ENCODE assay signal across 19 cellular contexts in the genomic region with DNA sequence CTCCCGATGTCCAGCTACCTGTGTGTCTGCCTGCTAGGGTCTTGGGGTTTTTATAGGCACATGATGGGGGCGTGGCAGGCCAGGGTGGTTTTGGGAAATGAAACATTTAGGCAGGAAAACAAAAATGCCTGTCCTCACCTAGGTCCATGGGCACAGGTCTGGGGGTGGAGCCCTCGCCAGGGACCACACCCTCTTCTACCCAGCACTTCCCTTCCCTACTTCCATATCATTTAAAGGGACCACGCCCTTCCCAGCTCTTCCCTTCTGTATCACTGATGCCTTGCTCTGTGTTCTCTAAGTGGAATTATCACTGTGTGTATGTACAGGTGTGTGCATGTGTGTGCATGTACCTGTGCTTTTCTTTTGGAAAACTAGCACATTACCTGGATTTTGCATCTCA. TPM values are rescaled to one million over a fixed set of nuclear protein-coding genes. Genes with fewer than 3 reads are reported as not detected.
A peak's percentile ranks its signal among the peaks of the same experiment; 100 is the strongest.
DNase-seq lines count a peak whose midpoint lies in the region; ATAC-seq and TF ChIP-seq lines count a peak whose summit lies in the region.
"Had no signal": no experiment of that assay in that cellular context is flagged by ENCODE, and none has a peak within 500 bp of the region (broad histone marks: within the 10 kb centered on the region; RNA-seq: fewer than 3 reads in every experiment).

No MANE protein-coding gene starts in this region.

- no peaks in the 10 kb centered on the region for H3K9me3 ChIP-seq in colonic mucosa
- no peaks in the 10 kb centered on the region for H3K9me3 ChIP-seq in mucosa of descending colon
- H3K9me3 ChIP-seq in tibial nerve, result no peaks in the 10 kb centered on the region
- H3K9me3 ChIP-seq in testis, result no peaks in the 10 kb centered on the region
- H3K9me3 ChIP-seq: BLaER1 had no signal

- no peak for TF ChIP-seq EP300 in tibial nerve (IDR thresholded peaks at IDR 0.05)

- H3K36me3 ChIP-seq in colonic mucosa (no peaks in the 10 kb centered on the region), mucosa of descending colon (ENCODE audit: low read depth) (no peaks in the 10 kb centered on the region), tibial nerve (no peaks in the 10 kb centered on the region), testis (ENCODE audit: low read depth, missing control alignments) (no peaks in the 10 kb centered on the region)
- H3K36me3 ChIP-seq: BLaER1 had no signal

- H3K9ac ChIP-seq in colonic mucosa (ENCODE audit: low read depth in 2 of 2, low read length in 2 of 2), result no peak overlapping the region
- H3K9ac ChIP-seq: BLaER1 had no signal

- 80 to 84% methylated on average over 4 of the region's 4 CpGs for WGBS in tibial nerve, 2 donors
- WGBS in testis, 2 donors, result 56 to 68% methylated on average over 4 of the region's 4 CpGs

- H3K27ac ChIP-seq in colonic mucosa (no peak overlapping the region), tibial nerve (no peak overlapping the region), testis (no peak overlapping the region)
- H3K27ac ChIP-seq: 22Rv1, BLaER1 had no signal

- no peaks in the 10 kb centered on the region for H3K9me3 Mint-ChIP-seq in activated naive CD4-positive, alpha-beta T cell treated with anti-CD3 and anti-CD28 coated beads, Interleukin-2, amount 50 U/mL, for 72 hours
- H3K9me3 Mint-ChIP-seq: CD4-positive, alpha-beta memory T cell had no signal

- H3K4me3 ChIP-seq in colonic mucosa (no peak overlapping the region), mucosa of descending colon (no peak overlapping the region), tibial nerve (no peak overlapping the region), testis (no peak overlapping the region)
- H3K4me3 ChIP-seq: BLaER1 had no signal

- H3K27me3 ChIP-seq in colonic mucosa (no peaks in the 10 kb centered on the region), tibial nerve (no peaks in the 10 kb centered on the region), testis (no peaks in the 10 kb centered on the region)
- H3K27me3 ChIP-seq: BLaER1 had no signal

- H3K4me1 ChIP-seq in colonic mucosa (no peaks in the 10 kb centered on the region), mucosa of descending colon (ENCODE audit: low read depth) (peaks cover 6% of the 10 kb centered on the region), tibial nerve (no peaks in the 10 kb centered on the region), testis (no peaks in the 10 kb centered on the region)
- H3K4me1 ChIP-seq: BLaER1 had no signal

- TF ChIP-seq POLR2A in tibial nerve (IDR thresholded peaks at IDR 0.05), result no peak
- TF ChIP-seq POLR2A in testis (IDR thresholded peaks at IDR 0.05), result no peak

- no peak for TF ChIP-seq CTCF in colonic mucosa (IDR thresholded peaks at IDR 0.05)
- TF ChIP-seq CTCF in mucosa of descending colon (IDR thresholded peaks at IDR 0.05), result no peak
- TF ChIP-seq CTCF in tibial nerve (IDR thresholded peaks at IDR 0.05), result no peak
- no peak for TF ChIP-seq CTCF in testis (IDR thresholded peaks at IDR 0.05)

- DNase-seq in NCI-H748 (lab: John Stamatoyannopoulos, UW; ENCODE audit: unreplicated experiment), result peak; percentile 19
- DNase-seq in NCI-H748 treated with DMSO at 0.1 percent for 48 hours (lab: John Stamatoyannopoulos, UW), result no peak
- peak; percentile 31 for DNase-seq in colonic mucosa
- DNase-seq in mucosa of descending colon, result peak in 2 of 3 donors; percentile 40 to 42
- DNase-seq in activated naive CD4-positive, alpha-beta T cell treated with anti-CD3 and anti-CD28 coated beads, Interleukin-2, amount 50 U/mL, for 72 hours (ENCODE audit: low spot score in 2 of 2), result no peak
- DNase-seq in tibial nerve (ENCODE audit: low spot score in 2 of 2), result no peak
- DNase-seq in testis, result no peak
- DNase-seq: Calu3; CD4-positive, alpha-beta memory T cell; DMS79 treated with DMSO at 0.1 percent for 48 hours; GF-D8; GOT3; H9 had no signal

- ATAC-seq in mucosa of descending colon, result peak; percentile 61
- no peak for ATAC-seq in activated naive CD4-positive, alpha-beta T cell treated with anti-CD3 and anti-CD28 coated beads, Interleukin-2, amount 50 U/mL, for 72 hours
- no peak for ATAC-seq in GM21619 (IDR thresholded peaks at IDR 0.05; ENCODE audit: unreplicated experiment)

- H3K36me3 Mint-ChIP-seq in activated naive CD4-positive, alpha-beta T cell treated with anti-CD3 and anti-CD28 coated beads, Interleukin-2, amount 50 U/mL, for 72 hours, result no peaks in the 10 kb centered on the region
- H3K36me3 Mint-ChIP-seq: CD14-positive monocyte; CD4-positive, alpha-beta memory T cell had no signal

- intact Hi-C loops in colonic mucosa (cut with DNase I) (no loop called here), mucosa of descending colon (cut with DNase I, micrococcal nuclease) (no loop called here), testis (cut with DNase I; ENCODE audit: low total_unique reads) (no loop called here)

- H3K27ac Mint-ChIP-seq in activated naive CD4-positive, alpha-beta T cell treated with anti-CD3 and anti-CD28 coated beads, Interleukin-2, amount 50 U/mL, for 72 hours, result no peak overlapping the region
- H3K27ac Mint-ChIP-seq: CD4-positive, alpha-beta memory T cell; H9 had no signal

RNA-seq across cellular contexts. Expression of gene UGT1A1, which starts 6.3 kb away (rescaled TPM):
- total RNA-seq in colonic mucosa (1 to 10 TPM; 1.2 to 1.9 TPM), mucosa of descending colon (1 to 10 TPM; 4.0 to 7.0 (median 4.9) TPM), tibial nerve (not detected), testis (under 1 TPM; 0.24 to 0.31 TPM)
- not detected for total RNA-seq in activated naive CD4-positive, alpha-beta T cell treated with anti-CD3 and anti-CD28 coated beads, Interleukin-2, amount 50 U/mL, for 72 hours
- 0.34 TPM for polyA plus RNA-seq in testis (ENCODE audit: insufficient read depth, low read depth, low replicate concordance)
- total RNA-seq: A673; CD4-positive, alpha-beta memory T cell; H9 had no signal
- polyA plus RNA-seq: AG04450; CD14-positive monocyte; CD4-positive, alpha-beta memory T cell had no signal

RNA-seq across cellular contexts. Expression of gene MROH2A, which starts 11.7 kb away (rescaled TPM):
- not detected for total RNA-seq in colonic mucosa
- under 1 TPM in 1 of 3 donors, not detected in 2; 0.20 TPM for total RNA-seq in mucosa of descending colon
- not detected for total RNA-seq in activated naive CD4-positive, alpha-beta T cell treated with anti-CD3 and anti-CD28 coated beads, Interleukin-2, amount 50 U/mL, for 72 hours
- not detected for total RNA-seq in tibial nerve
- 10 to 100 TPM in 1 of 2 donors, 1 to 10 TPM in 1; 5.3 to 10.7 TPM for total RNA-seq in testis
- 5.1 TPM for polyA plus RNA-seq in testis (ENCODE audit: insufficient read depth, low read depth, low replicate concordance)
- total RNA-seq: CD4-positive, alpha-beta memory T cell; H9 had no signal
- polyA plus RNA-seq: AG04450; CD14-positive monocyte; CD4-positive, alpha-beta memory T cell had no signal

RNA-seq across cellular contexts. Expression of gene UGT1A3, which starts 37.6 kb away (rescaled TPM):
- total RNA-seq in colonic mucosa (1 to 10 TPM; 1.0 to 1.9 TPM), mucosa of descending colon (1 to 10 TPM; 2.6 to 4.7 (median 2.7) TPM), tibial nerve (not detected), testis (not detected)
- total RNA-seq in activated naive CD4-positive, alpha-beta T cell treated with anti-CD3 and anti-CD28 coated beads, Interleukin-2, amount 50 U/mL, for 72 hours, result not detected
- not detected for polyA plus RNA-seq in testis (ENCODE audit: insufficient read depth, low read depth, low replicate concordance)
- total RNA-seq: A673; CD4-positive, alpha-beta memory T cell; H9 had no signal
- polyA plus RNA-seq: AG04450; CD14-positive monocyte; CD4-positive, alpha-beta memory T cell had no signal

RNA-seq across cellular contexts. Expression of gene UGT1A4, which starts 47.9 kb away (rescaled TPM):
- total RNA-seq in colonic mucosa (1 to 10 TPM in 1 of 2 donors, under 1 TPM in 1; 0.93 to 1.8 TPM), mucosa of descending colon (1 to 10 TPM; 2.4 to 7.0 (median 2.9) TPM), tibial nerve (not detected), testis (not detected)
- total RNA-seq in activated naive CD4-positive, alpha-beta T cell treated with anti-CD3 and anti-CD28 coated beads, Interleukin-2, amount 50 U/mL, for 72 hours, result not detected
- 0.25 TPM for polyA plus RNA-seq in testis (ENCODE audit: insufficient read depth, low read depth, low replicate concordance)
- total RNA-seq: CD4-positive, alpha-beta memory T cell; H9 had no signal
- polyA plus RNA-seq: AG04450; CD14-positive monocyte; CD4-positive, alpha-beta memory T cell had no signal

RNA-seq across cellular contexts. Expression of gene UGT1A5, which starts 53.7 kb away (rescaled TPM):
- total RNA-seq in colonic mucosa (1 to 10 TPM; 1.1 to 2.4 TPM), mucosa of descending colon (1 to 10 TPM; 2.1 to 6.5 (median 2.4) TPM), tibial nerve (not detected), testis (under 1 TPM in 1 of 2 donors, not detected in 1; 0.16 TPM)
- not detected for total RNA-seq in activated naive CD4-positive, alpha-beta T cell treated with anti-CD3 and anti-CD28 coated beads, Interleukin-2, amount 50 U/mL, for 72 hours
- not detected for polyA plus RNA-seq in testis (ENCODE audit: insufficient read depth, low read depth, low replicate concordance)
- total RNA-seq: A673; CD4-positive, alpha-beta memory T cell; H9 had no signal
- polyA plus RNA-seq: AG04450; CD14-positive monocyte; CD4-positive, alpha-beta memory T cell had no signal

Comparison
In these comparisons a context has a peak if more than half of its experiments do, and no peak if none do; other contexts are left out.
1. DNase-seq: peak in NCI-H748 (single experiment), colonic mucosa (single experiment) and mucosa of descending colon (2 of 3); none in NCI-H748 treated with DMSO at 0.1 percent for 48 hours (single experiment), activated naive CD4-positive, alpha-beta T cell treated with anti-CD3 and anti-CD28 coated beads, Interleukin-2, amount 50 U/mL, for 72 hours (0 of 2), tibial nerve (0 of 2) and testis (single experiment).
2. RNA of gene MROH2A, which starts 11.7 kb away (total RNA-seq): 5.3 to 10.7 TPM in testis; 0.20 TPM in mucosa of descending colon, not detected in colonic mucosa, not detected in activated naive CD4-positive, alpha-beta T cell treated with anti-CD3 and anti-CD28 coated beads, Interleukin-2, amount 50 U/mL, for 72 hours and not detected in tibial nerve; every median in the first group is over 4 times any median in the second.